In genomic region chr20:9474835-9475413, GRCh38 we compare ENCODE assay signal across 31 cellular contexts. TPM values are rescaled to one million over a fixed set of nuclear protein-coding genes. Genes with fewer than 3 reads are reported as not detected.
A peak's percentile ranks its signal among the peaks of the same experiment; 100 is the strongest.
DNase-seq lines count a peak whose midpoint lies in the region; ATAC-seq, FAIRE-seq and TF ChIP-seq lines count a peak whose summit lies in the region.
"Had no signal": no experiment of that assay in that cellular context is flagged by ENCODE, and none has a peak within 500 bp of the region (broad histone marks: within the 10 kb centered on the region; RNA-seq: fewer than 3 reads in every experiment).

No MANE protein-coding gene starts in this region.

- H3K9me3 ChIP-seq in A549 (no peaks in the 10 kb centered on the region), PC-3 (ENCODE audit: low read length) (no peaks in the 10 kb centered on the region)
- H3K9me3 ChIP-seq: BLaER1 treated with 17β-estradiol and CSF1 and Interleukin-3, amounts not matched to agents 10 nM and 100 nM; Caco-2; left lung; MG63; spleen had no signal

- FAIRE-seq in A549 (lab: Jason Lieb, UNC): peak; percentile 96
- FAIRE-seq: A204.1, endothelial cell of umbilical vein, GM12891, urothelium cell line had no signal

- no peak overlapping the region for H3K4me3 Mint-ChIP-seq in HFFc6
- H3K4me3 Mint-ChIP-seq: activated CD4-positive, alpha-beta T cell treated with anti-CD3 and anti-CD28 coated beads, Interleukin-2, amount 10 ng/mL, durations not matched to agents 24 days and 14 days; IgD-negative memory B cell; mesothelial cell of epicardium; natural killer cell; stimulated activated effector memory CD8-positive, alpha-beta T cell treated with anti-CD3 and anti-CD28 coated beads, Interleukin-12 subunit alpha, Interleukin-12 subunit beta, amount 100 ng/mL, for 72 hours had no signal

- H3K9me2 ChIP-seq in PC-3 (replicated peaks; ENCODE audit: low read length): no peaks in the 10 kb centered on the region

- H3K9me3 Mint-ChIP-seq in HFFc6: no peaks in the 10 kb centered on the region
- H3K9me3 Mint-ChIP-seq: activated CD4-positive, alpha-beta T cell treated with anti-CD3 and anti-CD28 coated beads, Interleukin-2, amount 10 ng/mL, durations not matched to agents 24 days and 14 days; IgD-negative memory B cell; mesothelial cell of epicardium had no signal

- no peak overlapping the region for H2AFZ ChIP-seq in PC-3 (ENCODE audit: low read length)

- no peak for DNase-seq in A549 (ENCODE audit: low read depth in 1 of 2, low spot score in 1 of 2)
- DNase-seq in HFFc6: no peak
- peak; percentile 60 for DNase-seq in PC-3
- peak; percentile 17 for DNase-seq in epithelial cell of esophagus (ENCODE audit: low read depth)
- no peak for DNase-seq in OCI-M2 (lab: John Stamatoyannopoulos, UW; ENCODE audit: unreplicated experiment)
- no peak for DNase-seq in DMS79 treated with DMSO at 0.1 percent for 48 hours (lab: John Stamatoyannopoulos, UW)
- DNase-seq in kidney glomerular epithelial cell (lab: John Stamatoyannopoulos, UW): no peak
- DNase-seq: activated CD4-positive, alpha-beta T cell treated with anti-CD3 and anti-CD28 coated beads, Interleukin-2, amount 10 ng/mL, durations not matched to agents 24 days and 14 days; activated naive CD4-positive, alpha-beta T cell treated with Interleukin-2 at 50 U/mL for 16 hours; activated T-cell treated with anti-CD3 and anti-CD28 coated beads, Interleukin-2, amount 50 U/mL, for 48 hours; amygdala; Caco-2; DND-41; dorsolateral prefrontal cortex; left lung; MG63; natural killer cell; spleen; stimulated activated CD4-positive, alpha-beta T cell treated with anti-CD3 and anti-CD28 coated beads, Interleukin-2, amount 100 ng/mL, for 48 hours had no signal

- no TSS peak for BruUV-seq in PC-3 (replicated peaks; lab: Mats Ljungman, UMichigan)

- no peaks in the 10 kb centered on the region for H3K27me3 ChIP-seq in PC-3 (ENCODE audit: low read length)
- H3K27me3 ChIP-seq: dorsolateral prefrontal cortex, left lung, MG63, spleen had no signal

- no peak overlapping the region for H3K9ac ChIP-seq in PC-3 (ENCODE audit: low read length)
- H3K9ac ChIP-seq: BLaER1 treated with 17β-estradiol and CSF1 and Interleukin-3, amounts not matched to agents 10 nM and 100 nM had no signal

- H3K36me3 Mint-ChIP-seq in HFFc6 (ENCODE audit: low read depth): peaks cover 36% of the 10 kb centered on the region
- H3K36me3 Mint-ChIP-seq: IgD-negative memory B cell; mesothelial cell of epicardium; natural killer cell; stimulated activated effector memory CD8-positive, alpha-beta T cell treated with anti-CD3 and anti-CD28 coated beads, Interleukin-12 subunit alpha, Interleukin-12 subunit beta, amount 100 ng/mL, for 72 hours had no signal

- H3K27ac ChIP-seq in A549: no peak overlapping the region
- no peak overlapping the region for H3K27ac ChIP-seq in PC-3 (ENCODE audit: low read length)
- H3K27ac ChIP-seq: BLaER1 treated with 17β-estradiol and CSF1 and Interleukin-3, amounts not matched to agents 10 nM and 100 nM; left lung; SK-N-MC; spleen; VCaP had no signal

- no peaks in the 10 kb centered on the region for H3K36me3 ChIP-seq in PC-3 (ENCODE audit: low read depth, low read length)
- H3K36me3 ChIP-seq: BLaER1 treated with 17β-estradiol and CSF1 and Interleukin-3, amounts not matched to agents 10 nM and 100 nM; left lung; MG63; spleen had no signal

- 95% methylated on average over 2 of the region's 2 CpGs for WGBS in A549 (ENCODE audit: missing lambda C conversion rate)

- peaks cover 3% of the 10 kb centered on the region for H3K27me3 Mint-ChIP-seq in HFFc6 (ENCODE audit: insufficient read depth)
- H3K27me3 Mint-ChIP-seq: activated CD4-positive, alpha-beta T cell treated with anti-CD3 and anti-CD28 coated beads, Interleukin-2, amount 10 ng/mL, durations not matched to agents 24 days and 14 days; IgD-negative memory B cell had no signal

- intact Hi-C loops in PC-3 (cut with micrococcal nuclease): loop anchor here (5.0 kb wide), 1 partner anchor 68 kb away; no protein-coding TSS in a partner anchor

- TF ChIP-seq POLR2A in A549 (IDR thresholded peaks at IDR 0.05; ENCODE audit: low read length): no peak

- CTCF ChIA-PET in A549 (lab: Yijun Ruan, JAX): interaction anchor here (1.3 to 1.5 kb wide), 3 partner anchors 17 to 135 kb away, joined by 5 to 6 read pairs (median 5); no protein-coding TSS in a partner anchor
- CTCF ChIA-PET in PC-3 (lab: Charles Lee): interaction anchor here (0.6 kb wide), 1 partner anchor 135 kb away, joined by 8 read pairs; no protein-coding TSS in a partner anchor

- H3F3A ChIP-seq in PC-3 (ENCODE audit: low read length, unreplicated experiment): no peaks in the 10 kb centered on the region

- H3K4me2 ChIP-seq in A549 (no peak overlapping the region), PC-3 (ENCODE audit: low read length) (no peak overlapping the region)
- H3K4me2 ChIP-seq: BLaER1 treated with 17β-estradiol and CSF1 and Interleukin-3, amounts not matched to agents 10 nM and 100 nM had no signal

- H4K20me1 ChIP-seq in PC-3 (ENCODE audit: low read length): no peaks in the 10 kb centered on the region
- H4K20me1 ChIP-seq: BLaER1 treated with 17β-estradiol and CSF1 and Interleukin-3, amounts not matched to agents 10 nM and 100 nM had no signal

- no peak for TF ChIP-seq RAD21 in A549 (conservative IDR thresholded peaks at IDR 0.05 in 1 of 2, IDR thresholded peaks at IDR 0.05 in 1 of 2)

- H3K79me2 ChIP-seq in PC-3 (ENCODE audit: low read length): no peaks in the 10 kb centered on the region

- no peaks in the 10 kb centered on the region for H3K4me1 ChIP-seq in A549
- peaks cover 8% of the 10 kb centered on the region; the same call in 1 of the 2 replicates for H3K4me1 ChIP-seq in PC-3 (ENCODE audit: insufficient read depth, low read length)
- H3K4me1 ChIP-seq: BLaER1 treated with 17β-estradiol and CSF1 and Interleukin-3, amounts not matched to agents 10 nM and 100 nM; Caco-2; left lung; spleen had no signal

- H3K27ac Mint-ChIP-seq in HFFc6: peak overlapping the region; percentile 80
- H3K27ac Mint-ChIP-seq: activated CD4-positive, alpha-beta T cell treated with anti-CD3 and anti-CD28 coated beads, Interleukin-2, amount 10 ng/mL, durations not matched to agents 24 days and 14 days; IgD-negative memory B cell; mesothelial cell of epicardium; natural killer cell; stimulated activated effector memory CD8-positive, alpha-beta T cell treated with anti-CD3 and anti-CD28 coated beads, Interleukin-12 subunit alpha, Interleukin-12 subunit beta, amount 100 ng/mL, for 72 hours had no signal

- POLR2A ChIA-PET in A549 (lab: Yijun Ruan, JAX) (no interaction called here), PC-3 (lab: Charles Lee; ENCODE audit: unreplicated experiment) (no interaction called here)

- ATAC-seq in A549: no peak
- peak; percentile 74 for ATAC-seq in PC-3
- ATAC-seq in GM19351 (IDR thresholded peaks at IDR 0.05; ENCODE audit: unreplicated experiment): no peak
- ATAC-seq: left lung; natural killer cell; stimulated activated effector memory CD8-positive, alpha-beta T cell treated with anti-CD3 and anti-CD28 coated beads, Interleukin-12 subunit alpha, Interleukin-12 subunit beta, amount 100 ng/mL, for 72 hours had no signal

- TF ChIP-seq EP300 in A549 (IDR thresholded peaks at IDR 0.05): no peak

- H3K4me3 ChIP-seq in A549 (no peak overlapping the region), PC-3 (ENCODE audit: low read length) (no peak overlapping the region), epithelial cell of esophagus (ENCODE audit: low read length) (no peak overlapping the region)
- H3K4me3 ChIP-seq: BLaER1 treated with 17β-estradiol and CSF1 and Interleukin-3, amounts not matched to agents 10 nM and 100 nM; dorsolateral prefrontal cortex; left lung; MG63; SK-N-MC; spleen had no signal

- peaks cover 21% of the 10 kb centered on the region for H3K4me1 Mint-ChIP-seq in HFFc6 (ENCODE audit: low read depth)
- H3K4me1 Mint-ChIP-seq: activated CD4-positive, alpha-beta T cell treated with anti-CD3 and anti-CD28 coated beads, Interleukin-2, amount 10 ng/mL, durations not matched to agents 24 days and 14 days; IgD-negative memory B cell; mesothelial cell of epicardium; natural killer cell; stimulated activated effector memory CD8-positive, alpha-beta T cell treated with anti-CD3 and anti-CD28 coated beads, Interleukin-12 subunit alpha, Interleukin-12 subunit beta, amount 100 ng/mL, for 72 hours had no signal

- no peak for TF ChIP-seq CTCF in A549 (IDR thresholded peaks at IDR 0.05)
- TF ChIP-seq CTCF in HFFc6 (IDR thresholded peaks at IDR 0.05): no peak
- no peak for TF ChIP-seq CTCF in PC-3 (conservative IDR thresholded peaks at IDR 0.05; ENCODE audit: low read depth, low read length)
- no peak for TF ChIP-seq CTCF in epithelial cell of esophagus (IDR thresholded peaks at IDR 0.05; ENCODE audit: insufficient read depth, low read depth, low read length, missing control alignments)

TF ChIP-seq in A549, 52 proteins besides CTCF, POLR2A, EP300 and RAD21:
- no peak for TF ChIP-seq ELK1 (IDR thresholded peaks at IDR 0.05; ENCODE audit: low read depth, low read length)
- no peak for TF ChIP-seq POLR2AphosphoS2 (conservative IDR thresholded peaks at IDR 0.05; ENCODE audit: low read length)
- no peak for TF ChIP-seq MAFK (IDR thresholded peaks at IDR 0.05; ENCODE audit: partially characterized antibody)
- no peak for TF ChIP-seq FOSL2 (IDR thresholded peaks at IDR 0.05)
- TF ChIP-seq FOSL2 (CRISPR knock-in tag; IDR thresholded peaks at IDR 0.05): no peak
- TF ChIP-seq KDM5A (IDR thresholded peaks at IDR 0.05): no peak
- no peak for TF ChIP-seq CBX2 (IDR thresholded peaks at IDR 0.05; ENCODE audit: borderline replicate concordance, low read depth)
- no peak for TF ChIP-seq CEBPB (IDR thresholded peaks at IDR 0.05)

RNA-seq across cellular contexts. Expression of gene LAMP5, which starts 39.5 kb away (rescaled TPM):
- 0.04 and 0.13 TPM in 2 replicates for polyA plus RNA-seq in A549 (2011; rRNA removed)
- polyA plus RNA-seq in A549 (2012; cell fraction: cytosol; rRNA removed): not detected in 2 replicates
- polyA plus RNA-seq in A549 (2012; cell fraction: nucleus; rRNA removed): 0.13 and 0.17 TPM in 2 replicates
- polyA plus RNA-seq in A549 (2017; fragmentation: RNase III; extraction: RNeasy Plus Mini Kit Qiagen cat#74134 plus additional on column Dnase treatment): 0.04 to 0.12 TPM in 2 of 3 replicates, not detected in the other
- 0.08 TPM in 1 of 2 replicates, not detected in the other for polyA minus RNA-seq in A549 (2011; rRNA and poly(A)+ RNA removed)
- not detected for total RNA-seq in HFFc6 (2021; fragmentation: NEBNext Ultra II Directional; extraction: Animal tissue kit (Norgen Biotek cat#: 25700))
- not detected in 2 replicates for total RNA-seq in PC-3 (2014; rRNA removed)
- total RNA-seq: activated CD4-positive, alpha-beta T cell treated with anti-CD3 and anti-CD28 coated beads, Interleukin-2, amount 10 ng/mL, durations not matched to agents 24 days and 14 days; Caco-2; endothelial cell of umbilical vein; T-helper 2 cell treated with Interferon-gamma antibody and Interleukin-4, amounts not matched to agents 100 ng/mL and 5 ng/mL, for 36 hours had no signal
- polyA plus RNA-seq: endothelial cell of umbilical vein had no signal

Comparison
In these comparisons a context has a peak if more than half of its experiments do, and no peak if none do; other contexts are left out.
1. DNase-seq: peak in PC-3 (single experiment) and epithelial cell of esophagus (single experiment); none in A549 (0 of 2), HFFc6 (single experiment), OCI-M2 (single experiment), DMS79 treated with DMSO at 0.1 percent for 48 hours (single experiment) and kidney glomerular epithelial cell (single experiment).